ENCODE assay signal across 16 cellular contexts in the genomic region with DNA sequence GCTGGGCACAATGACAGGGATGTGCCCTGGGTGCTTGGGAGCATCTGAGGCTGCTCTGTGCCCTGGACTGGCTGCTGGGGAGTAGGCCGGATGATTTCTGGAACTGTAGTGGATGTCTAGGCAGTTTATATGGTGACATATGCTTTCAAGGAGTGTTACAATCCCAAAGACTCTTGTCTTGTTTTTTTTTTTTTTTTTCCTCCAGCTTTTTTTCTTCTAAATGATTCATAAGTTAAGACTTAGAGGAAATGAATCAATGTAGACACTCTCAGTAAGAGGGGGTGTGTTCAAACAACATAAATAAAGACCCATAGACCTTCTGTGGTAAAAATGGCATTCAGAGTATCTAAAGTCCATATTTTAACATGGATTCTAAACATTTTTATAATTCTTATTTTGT.
DNase-seq lines count a peak whose midpoint lies in the region; ATAC-seq lines count a peak whose summit lies in the region.
"Had no signal": no experiment of that assay in that cellular context is flagged by ENCODE, and none has a peak within 500 bp of the region (broad histone marks: within the 10 kb centered on the region; RNA-seq: fewer than 3 reads in every experiment).

No MANE protein-coding gene starts in this region.

- no peak overlapping the region for H3K4me3 Mint-ChIP-seq in T-helper 17 cell
- H3K4me3 Mint-ChIP-seq: activated naive CD8-positive, alpha-beta T cell treated with anti-CD3 and anti-CD28 coated beads, Interleukin-2, amount 50 U/mL, for 24 hours; WTC11 had no signal

- ATAC-seq in T-helper 17 cell: no peak
- ATAC-seq: activated naive CD8-positive, alpha-beta T cell treated with anti-CD3 and anti-CD28 coated beads, Interleukin-2, amount 50 U/mL, for 24 hours; WTC11 had no signal

- H3K27ac Mint-ChIP-seq in T-helper 17 cell: no peak overlapping the region
- H3K27ac Mint-ChIP-seq: activated naive CD8-positive, alpha-beta T cell treated with anti-CD3 and anti-CD28 coated beads, Interleukin-2, amount 50 U/mL, for 24 hours; WTC11 had no signal

- no peaks in the 10 kb centered on the region for H3K4me1 Mint-ChIP-seq in T-helper 17 cell
- H3K4me1 Mint-ChIP-seq: activated naive CD8-positive, alpha-beta T cell treated with anti-CD3 and anti-CD28 coated beads, Interleukin-2, amount 50 U/mL, for 24 hours had no signal

- DNase-seq in AG08395 (ENCODE audit: low spot score) (peak; percentile 20), HT1080 (ENCODE audit: low read depth) (peak; percentile 94), dedifferentiated amniotic fluid mesenchymal stem cell (ENCODE audit: extremely low spot score) (peak; percentile 73), kidney tubule cell (ENCODE audit: low spot score) (peak; percentile 60), NCI-H2196 treated with DMSO at 0.1 percent for 48 hours (lab: John Stamatoyannopoulos, UW; ENCODE audit: unreplicated experiment) (no peak), T-helper 17 cell (no peak), hypothalamus (lab: John Stamatoyannopoulos, UW) (no peak)
- DNase-seq in activated effector memory CD4-positive, alpha-beta T cell treated with anti-CD3 and anti-CD28 coated beads, Interleukin-2, amount 50 U/mL, for 16 hours: no peak
- DNase-seq: activated CD8-positive, alpha-beta memory T cell treated with anti-CD3 and anti-CD28 coated beads, Interleukin-2, amount 50 U/mL, for 4 hours; activated naive CD8-positive, alpha-beta T cell treated with anti-CD3 and anti-CD28 coated beads, Interleukin-2, amount 50 U/mL, for 24 hours; effector CD8-positive, alpha-beta T cell; GF-D8; KBM-7; NCI-H2029 had no signal

- H3K36me3 Mint-ChIP-seq in T-helper 17 cell (ENCODE audit: low read depth): no peaks in the 10 kb centered on the region
- H3K36me3 Mint-ChIP-seq: WTC11 had no signal

- H3K9me3 ChIP-seq in T-helper 17 cell (ENCODE audit: control insufficient read depth, low read length, poor library complexity, severe bottlenecking): no peaks in the 10 kb centered on the region
- H3K9me3 ChIP-seq: BLaER1 had no signal

- H3K27me3 Mint-ChIP-seq in T-helper 17 cell: no peaks in the 10 kb centered on the region
- H3K27me3 Mint-ChIP-seq: activated naive CD8-positive, alpha-beta T cell treated with anti-CD3 and anti-CD28 coated beads, Interleukin-2, amount 50 U/mL, for 24 hours had no signal

Comparison
In these comparisons a context has a peak if more than half of its experiments do, and no peak if none do; other contexts are left out.
1. DNase-seq: peak in AG08395 (single experiment), HT1080 (single experiment), dedifferentiated amniotic fluid mesenchymal stem cell (single experiment) and kidney tubule cell (single experiment); none in NCI-H2196 treated with DMSO at 0.1 percent for 48 hours (single experiment), activated effector memory CD4-positive, alpha-beta T cell treated with anti-CD3 and anti-CD28 coated beads, Interleukin-2, amount 50 U/mL, for 16 hours (single experiment), T-helper 17 cell (0 of 3) and hypothalamus (0 of 51).